In genomic region chr10:3763852-3764625, GRCh38 we compare ENCODE assay signal across 10 cellular contexts. TPM values are rescaled to one million over a fixed set of nuclear protein-coding genes. Genes with fewer than 3 reads are reported as not detected.
DNase-seq lines count a peak whose midpoint lies in the region; ATAC-seq, FAIRE-seq and TF ChIP-seq lines count a peak whose summit lies in the region.
"Had no signal": no experiment of that assay in that cellular context is flagged by ENCODE, and none has a peak within 500 bp of the region (broad histone marks: within the 10 kb centered on the region; RNA-seq: fewer than 3 reads in every experiment).

No MANE protein-coding gene starts in this region.

- H3K36me3 ChIP-seq in mesenchymal stem cell (ENCODE audit: control insufficient read depth in 1 of 2, insufficient read depth in 2 of 2, low read depth in 1 of 2, low read length in 2 of 2), result no peaks in the 10 kb centered on the region
- no peaks in the 10 kb centered on the region for H3K36me3 ChIP-seq in body of pancreas (replicated peaks in 1 of 2; ENCODE audit: insufficient read depth in 1 of 2, low read depth in 2 of 2)

- intact Hi-C loops in body of pancreas (cut with DNase I), result no loop called here

- H3K4me1 ChIP-seq in mesenchymal stem cell (ENCODE audit: control insufficient read depth, insufficient read depth, low read depth, low read length) (peaks cover 16% of the 10 kb centered on the region), body of pancreas (no peaks in the 10 kb centered on the region)

- in situ Hi-C loops in astrocyte of the spinal cord (cut with HindIII; ENCODE audit: low sequenced_read_pairs), result no loop called here

- H3K23ac ChIP-seq in mesenchymal stem cell (ENCODE audit: low read length in 2 of 2), result no peak overlapping the region

- H3K79me1 ChIP-seq in mesenchymal stem cell (replicated peaks; ENCODE audit: low read length, poor library complexity, severe bottlenecking), result no peaks in the 10 kb centered on the region

- H2AK5ac ChIP-seq in mesenchymal stem cell (ENCODE audit: low read length, severe bottlenecking), result peak overlapping the region; percentile 87

- H4K8ac ChIP-seq in mesenchymal stem cell (ENCODE audit: low read length), result no peak overlapping the region

- H3K27me3 ChIP-seq in mesenchymal stem cell (ENCODE audit: control insufficient read depth in 1 of 2, insufficient read depth in 1 of 2, low read length in 2 of 2) (peaks cover 0 to 13% of the 10 kb centered on the region in 2 experiments), body of pancreas (no peaks in the 10 kb centered on the region)

- no peak overlapping the region for H3K4ac ChIP-seq in mesenchymal stem cell (ENCODE audit: low read depth in 1 of 2, low read length in 2 of 2)

- no peak overlapping the region for H4K91ac ChIP-seq in mesenchymal stem cell (ENCODE audit: low read length)

- no peak overlapping the region for H2BK12ac ChIP-seq in mesenchymal stem cell (ENCODE audit: low read length in 2 of 2)

- DNase-seq in AG08396 (ENCODE audit: low spot score), result peak; percentile 38
- peak; percentile 85 for DNase-seq in HCEC 1CT
- peak; percentile 64 for DNase-seq in astrocyte of the spinal cord (ENCODE audit: low read depth, low spot score)
- no peak for DNase-seq in mesenchymal stem cell
- no peak for DNase-seq in GM12891 (ENCODE audit: insufficient read length, low spot score)
- DNase-seq in body of pancreas, result no peak
- DNase-seq: activated CD4-positive, alpha-beta T cell treated with anti-CD3 and anti-CD28 coated beads for 4 hours had no signal

- no peak for TF ChIP-seq POLR2A in GM12891 (IDR thresholded peaks at IDR 0.05; ENCODE audit: low read depth, low read length)
- TF ChIP-seq POLR2A in body of pancreas (IDR thresholded peaks at IDR 0.05), result no peak

- H2BK15ac ChIP-seq in mesenchymal stem cell (ENCODE audit: low read depth, poor library complexity, severe bottlenecking), result no peak overlapping the region

- no peak for FAIRE-seq in GM12891 (lab: Jason Lieb, UNC)

- ATAC-seq in GM18520 (IDR thresholded peaks at IDR 0.05; ENCODE audit: unreplicated experiment), result no peak
- no peak for ATAC-seq in body of pancreas
- no peak for ATAC-seq in GM21619 (IDR thresholded peaks at IDR 0.05; ENCODE audit: unreplicated experiment)

- H3K9ac ChIP-seq in mesenchymal stem cell (ENCODE audit: low read length), result no peak overlapping the region
- H3K9ac ChIP-seq: KMS-11 had no signal

- H3K27ac ChIP-seq in mesenchymal stem cell (ENCODE audit: low read length, poor library complexity, severe bottlenecking) (peak overlapping the region; percentile 80), body of pancreas (no peak overlapping the region)

- H2BK5ac ChIP-seq in mesenchymal stem cell (ENCODE audit: low read depth, low read length, poor library complexity, severe bottlenecking), result no peak overlapping the region

- WGBS in mesenchymal stem cell, result 91% methylated on average over 8 of the region's 8 CpGs
- WGBS in body of pancreas, 2 donors, result 41 to 43% methylated on average over 8 of the region's 8 CpGs

- H3K4me3 ChIP-seq in astrocyte of the spinal cord (ENCODE audit: low read depth, low read length) (no peak overlapping the region), mesenchymal stem cell (ENCODE audit: insufficient read depth in 1 of 2, low read depth in 1 of 2, low read length in 2 of 2) (no peak overlapping the region), body of pancreas (no peak overlapping the region)

- H2BK120ac ChIP-seq in mesenchymal stem cell (ENCODE audit: low read depth, low read length), result no peak overlapping the region

- TF ChIP-seq CTCF in astrocyte of the spinal cord (IDR thresholded peaks at IDR 0.05; ENCODE audit: low read depth, low read length) (no peak), body of pancreas (IDR thresholded peaks at IDR 0.05) (no peak)

- H2AFZ ChIP-seq in mesenchymal stem cell (ENCODE audit: low read depth, low read length), result no peak overlapping the region

- no peak overlapping the region for H3K14ac ChIP-seq in mesenchymal stem cell (ENCODE audit: low read length in 2 of 2)

- H3K9me3 ChIP-seq in mesenchymal stem cell (ENCODE audit: control insufficient read depth, low read length), result no peaks in the 10 kb centered on the region
- H3K9me3 ChIP-seq in body of pancreas, result no peaks in the 10 kb centered on the region

- no peak overlapping the region for H3K4me2 ChIP-seq in mesenchymal stem cell (ENCODE audit: low read length, poor library complexity, severe bottlenecking)

- H3K18ac ChIP-seq in mesenchymal stem cell (ENCODE audit: low read depth in 1 of 2, low read length in 2 of 2), result peak overlapping the region in 1 of 2 experiments; percentile 66

TF ChIP-seq in GM12891, 5 proteins besides CTCF, POLR2A, EP300 and RAD21:
- TF ChIP-seq SPI1 (IDR thresholded peaks at IDR 0.05; ENCODE audit: low read depth, low read length) (no peak), POU2F2 (IDR thresholded peaks at IDR 0.05; ENCODE audit: low read depth, low read length) (no peak), POLR2AphosphoS5 (IDR thresholded peaks at IDR 0.05; ENCODE audit: low read depth, low read length) (no peak), PAX5 (IDR thresholded peaks at IDR 0.05; ENCODE audit: insufficient read depth, low read length, severe bottlenecking) (no peak), TAF1 (IDR thresholded peaks at IDR 0.05; ENCODE audit: low read depth, low read length) (no peak)

RNA-seq across cellular contexts. Expression of gene KLF6, which starts 21.0 kb away (rescaled TPM):
- polyA plus RNA-seq in mesenchymal stem cell (2013, experiment 1 of 2), result 195 TPM
- 183 TPM for polyA plus RNA-seq in mesenchymal stem cell (2013, experiment 2 of 2)
- 67.9 TPM for polyA plus RNA-seq in GM12891 (2012; ENCODE audit: low read depth, missing spikeins)
- total RNA-seq in body of pancreas, result 100 to 1,000 TPM in 1 of 2 donors, 10 to 100 TPM in 1; 92.1 to 294 TPM

Comparison
In these comparisons a context has a peak if more than half of its experiments do, and no peak if none do; other contexts are left out.
1. DNase-seq: peak in AG08396 (single experiment), HCEC 1CT (single experiment) and astrocyte of the spinal cord (single experiment); none in mesenchymal stem cell (single experiment), GM12891 (single experiment) and body of pancreas (0 of 4).